8 cellular contexts compared by ENCODE assay signal in genomic region chr19:4760285-4760650, GRCh38. TPM values are rescaled to one million over a fixed set of nuclear protein-coding genes. Genes with fewer than 3 reads are reported as not detected.
DNase-seq lines count a peak whose midpoint lies in the region; TF ChIP-seq lines count a peak whose summit lies in the region.

No MANE protein-coding gene starts in this region.

- H3K27ac Mint-ChIP-seq in MCF 10A (ENCODE audit: low read depth, unreplicated experiment): no peak overlapping the region

- H3K9ac ChIP-seq in HUES48 (ENCODE audit: low read depth, low read length): no peak overlapping the region

- no peaks in the 10 kb centered on the region for H3K4me1 Mint-ChIP-seq in MCF 10A (ENCODE audit: insufficient read depth, unreplicated experiment)

- H3K9me3 ChIP-seq in HUES48 (ENCODE audit: control insufficient read depth, insufficient read depth, low read length) (no peaks in the 10 kb centered on the region), muscle layer of duodenum (ENCODE audit: control insufficient read depth in 1 of 2, low read length in 2 of 2) (no peaks in the 10 kb centered on the region)

- no peaks in the 10 kb centered on the region for H3K9me3 Mint-ChIP-seq in MCF 10A (ENCODE audit: unreplicated experiment)

- CTCF ChIA-PET in MCF 10A (lab: Yijun Ruan, JAX): no interaction called here

- no peaks in the 10 kb centered on the region for H3K36me3 ChIP-seq in HUES48 (ENCODE audit: control insufficient read depth, insufficient read depth, low read length)
- H3K36me3 ChIP-seq in muscle layer of duodenum (ENCODE audit: control insufficient read depth in 1 of 2, insufficient read depth in 2 of 2, low read length in 2 of 2): no peaks in the 10 kb centered on the region

- DNase-seq in AG09309 (ENCODE audit: low read depth) (no peak), MCF 10A (ENCODE audit: unreplicated experiment) (no peak), GDM1 (lab: John Stamatoyannopoulos, UW) (no peak), SHP77 treated with DMSO at 0.1 percent for 48 hours (lab: John Stamatoyannopoulos, UW) (no peak), NCI-H1930 (lab: John Stamatoyannopoulos, UW) (no peak), GM13976 (ENCODE audit: low spot score) (no peak)

- peaks cover 26% of the 10 kb centered on the region for H3K27me3 Mint-ChIP-seq in MCF 10A (ENCODE audit: insufficient read depth, unreplicated experiment)

- H3K4me1 ChIP-seq in HUES48 (ENCODE audit: control insufficient read depth, insufficient read depth, low read length) (peaks cover 2% of the 10 kb centered on the region; the same call in 1 of the 2 replicates), muscle layer of duodenum (ENCODE audit: control insufficient read depth in 1 of 2, insufficient read depth in 2 of 2, low read length in 2 of 2) (peaks cover 5 to 10% of the 10 kb centered on the region in 2 donors)

- H3K4me3 Mint-ChIP-seq in MCF 10A (ENCODE audit: unreplicated experiment): peak overlapping the region; percentile 16

- POLR2A ChIA-PET in MCF 10A (lab: Yijun Ruan, JAX): interaction anchor here (0.7 kb wide), 1 partner anchor 30 kb away, joined by 3 read pairs; no protein-coding TSS in a partner anchor

- peaks cover 13% of the 10 kb centered on the region for H3K27me3 ChIP-seq in HUES48 (ENCODE audit: control insufficient read depth, insufficient read depth, low read length)
- peaks cover 5% of the 10 kb centered on the region for H3K27me3 ChIP-seq in muscle layer of duodenum (ENCODE audit: low read depth, low read length)

- H3K36me3 Mint-ChIP-seq in MCF 10A (ENCODE audit: insufficient read depth, unreplicated experiment): no peaks in the 10 kb centered on the region

- TF ChIP-seq CTCF in AG09309 (IDR thresholded peaks at IDR 0.05; ENCODE audit: control insufficient read depth, insufficient read depth, low read depth, low read length, missing control alignments) (no peak), MCF 10A (IDR thresholded peaks at IDR 0.05; ENCODE audit: unreplicated experiment) (no peak), GM13976 (IDR thresholded peaks at IDR 0.05; ENCODE audit: borderline replicate concordance, control extremely low read depth, extremely low read depth, insufficient read depth, missing control alignments) (no peak)

- BruUV-seq in MCF 10A (replicated peaks; lab: Mats Ljungman, UMichigan): no TSS peak

- H3K4me3 ChIP-seq in AG09309 (ENCODE audit: control insufficient read depth, low read depth, low read length): peak overlapping the region; percentile 40; the same call in 1 of the 2 replicates
- H3K4me3 ChIP-seq in HUES48 (ENCODE audit: low read depth, low read length): peak overlapping the region; percentile 52
- peak overlapping the region; percentile 30 to 56 for H3K4me3 ChIP-seq in muscle layer of duodenum (ENCODE audit: low read depth in 1 of 2, low read length in 2 of 2)

- H3K27ac ChIP-seq in HUES48 (ENCODE audit: low read depth, low read length) (no peak overlapping the region), muscle layer of duodenum (ENCODE audit: low read length) (no peak overlapping the region)

- intact Hi-C loops in MCF 10A (cut with micrococcal nuclease): no loop called here

- in situ Hi-C loops in GM13976 (cut with MboI; ENCODE audit: low sequenced_read_pairs, unreplicated experiment): no loop called here

RNA-seq across cellular contexts. Expression of gene FEM1A, which starts 31.3 kb away (rescaled TPM):
- total RNA-seq in MCF 10A (2022): 13.5 and 15.4 TPM in 2 replicates

RNA-seq across cellular contexts. Expression of gene DPP9, which starts 36.6 kb away (rescaled TPM):
- 90.6 and 100 TPM in 2 replicates for total RNA-seq in MCF 10A (2022)
